In genomic region chr6:125711013-125711675, GRCh38 we compare ENCODE assay signal across 27 cellular contexts. TPM values are rescaled to one million over a fixed set of nuclear protein-coding genes. Genes with fewer than 3 reads are reported as not detected.
"Had no signal": no experiment of that assay in that cellular context is flagged by ENCODE, and none has a peak within 500 bp of the region (broad histone marks: within the 10 kb centered on the region; RNA-seq: fewer than 3 reads in every experiment).

No MANE protein-coding gene starts in this region.

- DNase-seq: cortex of kidney; effector CD8-positive, alpha-beta T cell; effector memory CD8-positive, alpha-beta T cell; endodermal cell; erythroblast; esophagus squamous epithelium; foreskin fibroblast; foreskin melanocyte; gastrocnemius medialis; glutamatergic neuron; head of caudate nucleus; heart right ventricle; hippocampal formation; left cardiac atrium; left lung; left ventricle myocardium superior; lower lobe of right lung; mesenchymal stem cell; mucosa of descending colon; naive B cell; naive thymus-derived CD8-positive, alpha-beta T cell had no signal

- H3K36me3 ChIP-seq: esophagus squamous epithelium, gastrocnemius medialis, heart right ventricle, left lung, lower lobe of right lung had no signal

- H3K4me3 ChIP-seq: esophagus squamous epithelium, gastrocnemius medialis, heart right ventricle, left lung, lower lobe of right lung, mucosa of descending colon had no signal

- H3K27me3 ChIP-seq: esophagus squamous epithelium, gastrocnemius medialis, heart right ventricle, left lung had no signal

- H3K4me1 ChIP-seq: esophagus squamous epithelium, gastrocnemius medialis, left lung, lower lobe of right lung had no signal

- H3K27ac ChIP-seq: epithelial cell of prostate, esophagus squamous epithelium, gastrocnemius medialis, heart right ventricle, left lung, lower lobe of right lung had no signal

- H3K9me3 ChIP-seq: mucosa of descending colon had no signal

- ATAC-seq: effector memory CD8-positive, alpha-beta T cell; esophagus mucosa; gastrocnemius medialis; heart right ventricle; left cardiac atrium; left lung; left ventricle myocardium superior; lower lobe of right lung; mucosa of descending colon; naive thymus-derived CD8-positive, alpha-beta T cell had no signal

- FAIRE-seq: endometrium, islet of Langerhans, keratinocyte had no signal

RNA-seq across cellular contexts. Expression of gene HEY2, which starts 38.3 kb away (rescaled TPM):
- total RNA-seq: lung microvascular endothelial cell had no signal
- polyA plus RNA-seq: keratinocyte had no signal
